ENCODE assay signal across 12 cellular contexts in genomic region chr20:63950701-63951397, GRCh38. TPM values are rescaled to one million over a fixed set of nuclear protein-coding genes. Genes with fewer than 3 reads are reported as not detected.
DNase-seq lines count a peak whose midpoint lies in the region; ATAC-seq and TF ChIP-seq lines count a peak whose summit lies in the region.
"Had no signal": no experiment of that assay in that cellular context is flagged by ENCODE, and none has a peak within 500 bp of the region (broad histone marks: within the 10 kb centered on the region; RNA-seq: fewer than 3 reads in every experiment).

No MANE protein-coding gene starts in this region.

- intact Hi-C loops in thyroid gland (cut with DNase I) = no loop called here

- DNase-seq in Peyer's patch (no peak), epithelial cell of prostate (ENCODE audit: low read depth, low spot score) (no peak), thyroid gland (no peak)
- DNase-seq in stimulated activated CD4-positive, alpha-beta T cell treated with anti-CD3 and anti-CD28 coated beads, Interleukin-1b, Interleukin-23, amount 100 ng/mL, for 48 hours = no peak
- DNase-seq: activated naive CD8-positive, alpha-beta T cell treated with anti-CD3 and anti-CD28 coated beads for 36 hours; Caco-2; effector CD8-positive, alpha-beta T cell; NCI-H1436; NCI-H69 had no signal

- H3K36me3 ChIP-seq in Peyer's patch (peaks cover 0 to 6% (median 0%) of the 10 kb centered on the region in 3 donors), muscle layer of colon (ENCODE audit: insufficient read depth, low read length) (no peaks in the 10 kb centered on the region), thyroid gland (peaks cover 0 to 1% of the 10 kb centered on the region in 2 donors)

- H3K9me3 ChIP-seq in Peyer's patch = no peaks in the 10 kb centered on the region
- H3K9me3 ChIP-seq in muscle layer of colon (ENCODE audit: low read length) = no peaks in the 10 kb centered on the region
- H3K9me3 ChIP-seq in thyroid gland = no peaks in the 10 kb centered on the region
- H3K9me3 ChIP-seq: Caco-2 had no signal

- TF ChIP-seq CTCF in Peyer's patch (IDR thresholded peaks at IDR 0.05) = no peak
- TF ChIP-seq CTCF in thyroid gland (IDR thresholded peaks at IDR 0.05) = no peak

- no peak for ATAC-seq in HG03045 (IDR thresholded peaks at IDR 0.05; ENCODE audit: unreplicated experiment)
- no peak for ATAC-seq in HG03175 (IDR thresholded peaks at IDR 0.05; ENCODE audit: unreplicated experiment)

- H3K27me3 ChIP-seq in Peyer's patch (no peaks in the 10 kb centered on the region), muscle layer of colon (ENCODE audit: control insufficient read depth in 1 of 2, insufficient read depth in 2 of 2, low read length in 2 of 2) (no peaks in the 10 kb centered on the region), thyroid gland (no peaks in the 10 kb centered on the region)

- H3K4me1 ChIP-seq in Peyer's patch (peaks cover 26 to 86% (median 52%) of the 10 kb centered on the region in 4 donors), muscle layer of colon (ENCODE audit: insufficient read depth, low read length) (peaks cover 81% of the 10 kb centered on the region), thyroid gland (peaks cover 42 to 78% of the 10 kb centered on the region in 2 donors)

- WGBS in thyroid gland, 2 donors = 63 to 91% methylated on average over 5 to 11 of the region's 20 CpGs

- H3K9ac ChIP-seq in muscle layer of colon (ENCODE audit: low read length) = no peak overlapping the region

- no peak for TF ChIP-seq POLR2A in Peyer's patch (IDR thresholded peaks at IDR 0.05)
- no peak for TF ChIP-seq POLR2A in thyroid gland (IDR thresholded peaks at IDR 0.05)

- H3K27ac ChIP-seq in Peyer's patch = peak overlapping the region; percentile 57 to 94 (median 83)
- H3K27ac ChIP-seq in epithelial cell of prostate = peak overlapping the region; percentile 60
- H3K27ac ChIP-seq in muscle layer of colon (ENCODE audit: low read depth, low read length) = peak overlapping the region; percentile 87
- H3K27ac ChIP-seq in thyroid gland = peak overlapping the region; percentile 88 to 91 (median 89)

- H3K4me3 ChIP-seq in Peyer's patch = peak overlapping the region in 1 of 4 donors; percentile 5
- H3K4me3 ChIP-seq in muscle layer of colon (ENCODE audit: low read depth in 1 of 2, low read length in 2 of 2) = peak overlapping the region in 1 of 2 donors; percentile 37
- no peak overlapping the region for H3K4me3 ChIP-seq in thyroid gland (replicated peaks in 1 of 3)

RNA-seq across cellular contexts. Expression of gene UCKL1, which starts 5.4 kb away (rescaled TPM):
- 100 to 1,000 TPM in 3 of 4 donors, 10 to 100 TPM in 1; 70.4 to 189 (median 136) TPM for total RNA-seq in Peyer's patch
- total RNA-seq in thyroid gland = 10 to 100 TPM; 21.6 to 44.3 (median 29.3) TPM

RNA-seq across cellular contexts. Expression of gene ZNF512B, which starts 18.9 kb away (rescaled TPM):
- total RNA-seq in Peyer's patch = 1 to 10 TPM; 5.8 to 7.4 (median 6.4) TPM
- 10 to 100 TPM; 13.4 to 24.8 (median 19.0) TPM for total RNA-seq in thyroid gland

RNA-seq across cellular contexts. Expression of gene SAMD10, which starts 28.6 kb away (rescaled TPM):
- total RNA-seq in Peyer's patch = 10 to 100 TPM in 3 of 4 donors, 1 to 10 TPM in 1; 1.7 to 14.3 (median 11.1) TPM
- 1 to 10 TPM; 1.1 to 6.4 (median 5.0) TPM for total RNA-seq in thyroid gland

RNA-seq across cellular contexts. Expression of gene PRPF6, which starts 30.1 kb away (rescaled TPM):
- 10 to 100 TPM; 49.6 to 95.7 (median 64.2) TPM for total RNA-seq in Peyer's patch
- 10 to 100 TPM; 62.8 to 76.2 (median 70.1) TPM for total RNA-seq in thyroid gland

RNA-seq across cellular contexts. Expression of gene DNAJC5, which starts 55.9 kb away (rescaled TPM):
- total RNA-seq in Peyer's patch (100 to 1,000 TPM in 3 of 4 donors, 10 to 100 TPM in 1; 41.3 to 137 (median 113) TPM), thyroid gland (10 to 100 TPM; 38.4 to 87.4 (median 75.1) TPM)
